ENCODE assay signal across 11 cellular contexts in the genomic region with DNA sequence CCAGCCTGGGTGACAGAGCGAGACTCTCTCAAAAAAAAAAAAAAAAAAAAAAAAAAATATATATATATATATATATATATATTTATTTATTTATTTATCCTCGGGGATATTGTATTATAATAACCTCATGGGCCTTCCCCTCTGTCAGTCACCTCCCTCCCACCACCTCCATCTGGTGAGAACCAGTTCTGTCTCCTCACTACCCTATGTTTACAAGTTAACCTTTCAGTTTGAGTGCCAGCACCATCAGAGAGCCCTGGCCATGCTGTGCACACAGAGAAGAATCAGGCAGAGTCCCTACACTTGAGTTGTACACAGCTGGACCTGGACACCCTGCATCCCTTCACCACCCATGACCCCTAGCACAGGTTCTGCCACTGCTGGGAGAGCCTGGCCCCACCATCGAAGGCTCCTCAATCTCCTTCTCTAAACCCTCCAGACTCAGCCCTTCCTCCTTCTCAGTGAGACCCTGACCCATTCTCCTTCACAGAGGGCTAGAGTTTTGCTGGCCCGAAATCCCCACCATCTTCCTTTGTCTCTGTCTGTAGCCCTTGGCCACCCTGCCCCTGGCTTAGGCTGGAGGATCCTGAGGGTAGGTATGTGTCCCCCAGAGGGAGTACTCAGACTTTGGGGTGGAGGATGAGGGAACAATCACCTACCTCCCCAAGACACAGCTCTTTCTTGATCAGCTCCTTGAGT. TPM values are rescaled to one million over a fixed set of nuclear protein-coding genes. Genes with fewer than 3 reads are reported as not detected.
DNase-seq lines count a peak whose midpoint lies in the region; ATAC-seq and TF ChIP-seq lines count a peak whose summit lies in the region.
"Had no signal": no experiment of that assay in that cellular context is flagged by ENCODE, and none has a peak within 500 bp of the region (broad histone marks: within the 10 kb centered on the region; RNA-seq: fewer than 3 reads in every experiment).

No MANE protein-coding gene starts in this region.

- no peak for TF ChIP-seq CTCF in activated CD8-positive, alpha-beta T cell treated with anti-CD3 and anti-CD28 coated beads for 36 hours (IDR thresholded peaks at IDR 0.05)
- TF ChIP-seq CTCF in upper lobe of right lung (IDR thresholded peaks at IDR 0.05): no peak
- TF ChIP-seq CTCF in prostate gland (IDR thresholded peaks at IDR 0.05): no peak

- peaks cover 72% of the 10 kb centered on the region in 2 donors for H3K4me1 ChIP-seq in naive thymus-derived CD4-positive, alpha-beta T cell (ENCODE audit: control insufficient read depth in 2 of 2, insufficient read depth in 2 of 2, low read length in 2 of 2)
- H3K4me1 ChIP-seq in upper lobe of right lung (peaks cover 35% of the 10 kb centered on the region), prostate gland (replicated peaks) (peaks cover 3% of the 10 kb centered on the region)

- WGBS in prostate gland: 74% methylated on average over 4 of the region's 4 CpGs

- peak overlapping the region; percentile 79 for H3K27ac ChIP-seq in naive thymus-derived CD4-positive, alpha-beta T cell (ENCODE audit: low read depth, low read length)
- H3K27ac ChIP-seq in upper lobe of right lung (no peak overlapping the region), prostate gland (no peak overlapping the region)

- H3K27me3 ChIP-seq in naive thymus-derived CD4-positive, alpha-beta T cell (ENCODE audit: control insufficient read depth in 2 of 2, insufficient read depth in 2 of 2, low read length in 2 of 2): no peaks in the 10 kb centered on the region
- H3K27me3 ChIP-seq in upper lobe of right lung: no peaks in the 10 kb centered on the region
- no peaks in the 10 kb centered on the region for H3K27me3 ChIP-seq in prostate gland (replicated peaks; ENCODE audit: insufficient read depth)

- no peak for ATAC-seq in activated CD8-positive, alpha-beta T cell treated with anti-CD3 and anti-CD28 coated beads for 36 hours
- ATAC-seq in naive thymus-derived CD4-positive, alpha-beta T cell: no peak
- ATAC-seq in upper lobe of right lung: no peak
- ATAC-seq in GM18858 (IDR thresholded peaks at IDR 0.05; ENCODE audit: unreplicated experiment): no peak
- ATAC-seq: GM23338 had no signal

- H3K4me3 Mint-ChIP-seq in activated naive CD4-positive, alpha-beta T cell treated with anti-CD3 and anti-CD28 coated beads, Interleukin-2, amount 50 U/mL, for 24 hours: no peak overlapping the region
- no peak overlapping the region for H3K4me3 Mint-ChIP-seq in activated CD8-positive, alpha-beta T cell treated with anti-CD3 and anti-CD28 coated beads for 36 hours
- H3K4me3 Mint-ChIP-seq in naive thymus-derived CD4-positive, alpha-beta T cell: peak overlapping the region; percentile 61 to 97 (median 79)
- H3K4me3 Mint-ChIP-seq: GM23338 had no signal

- CTCF ChIA-PET in activated CD8-positive, alpha-beta T cell treated with anti-CD3 and anti-CD28 coated beads for 36 hours (lab: Charles Lee): interaction anchor here (0.7 to 3.7 kb wide), 6 partner anchors 11 to 32 kb away, joined by 3 to 14 read pairs (median 4); no protein-coding TSS in a partner anchor
- CTCF ChIA-PET in naive thymus-derived CD4-positive, alpha-beta T cell (lab: Charles Lee): interaction anchor here (0.6 to 3.8 kb wide), 6 partner anchors 7 to 243 kb away, joined by 3 to 14 read pairs (median 6); no protein-coding TSS in a partner anchor

- intact Hi-C loops in activated CD8-positive, alpha-beta T cell treated with anti-CD3 and anti-CD28 coated beads for 36 hours (cut with micrococcal nuclease): no loop called here
- intact Hi-C loops in naive thymus-derived CD4-positive, alpha-beta T cell (cut with micrococcal nuclease): loop anchor here (5.0 to 10.0 kb wide), 3 partner anchors 118 to 455 kb away; a partner anchor contains a TSS
- intact Hi-C loops in upper lobe of right lung (cut with DNase I): no loop called here
- intact Hi-C loops in prostate gland (cut with DNase I): no loop called here

- H3K36me3 ChIP-seq in naive thymus-derived CD4-positive, alpha-beta T cell (ENCODE audit: control insufficient read depth in 2 of 3, insufficient read depth in 3 of 3, low read length in 3 of 3): peaks cover 0 to 15% (median 14%) of the 10 kb centered on the region in 3 experiments
- H3K36me3 ChIP-seq in upper lobe of right lung (peaks cover 3% of the 10 kb centered on the region), prostate gland (no peaks in the 10 kb centered on the region)

- no peak overlapping the region for H3K4me3 ChIP-seq in naive thymus-derived CD4-positive, alpha-beta T cell (ENCODE audit: low read length)
- H3K4me3 ChIP-seq in upper lobe of right lung (no peak overlapping the region), prostate gland (no peak overlapping the region)
- H3K4me3 ChIP-seq: GM23338 had no signal

- no peak for DNase-seq in activated naive CD4-positive, alpha-beta T cell (lab: John Stamatoyannopoulos, UW)
- DNase-seq in activated CD8-positive, alpha-beta T cell treated with anti-CD3 and anti-CD28 coated beads for 36 hours: peak; percentile 54
- DNase-seq in naive thymus-derived CD4-positive, alpha-beta T cell: no peak
- DNase-seq in upper lobe of right lung (peak; percentile 33), NCI-H526 (lab: John Stamatoyannopoulos, UW) (no peak), prostate gland (ENCODE audit: low spot score) (no peak)
- DNase-seq: midbrain had no signal

- H3K27me3 Mint-ChIP-seq in activated naive CD4-positive, alpha-beta T cell treated with anti-CD3 and anti-CD28 coated beads, Interleukin-2, amount 50 U/mL, for 24 hours: no peaks in the 10 kb centered on the region
- H3K27me3 Mint-ChIP-seq in activated CD8-positive, alpha-beta T cell treated with anti-CD3 and anti-CD28 coated beads for 36 hours: no peaks in the 10 kb centered on the region
- no peaks in the 10 kb centered on the region for H3K27me3 Mint-ChIP-seq in naive thymus-derived CD4-positive, alpha-beta T cell

- H3K36me3 Mint-ChIP-seq in activated naive CD4-positive, alpha-beta T cell treated with anti-CD3 and anti-CD28 coated beads, Interleukin-2, amount 50 U/mL, for 24 hours: peaks cover 3% of the 10 kb centered on the region
- H3K36me3 Mint-ChIP-seq in activated CD8-positive, alpha-beta T cell treated with anti-CD3 and anti-CD28 coated beads for 36 hours (ENCODE audit: low read depth): peaks cover 25% of the 10 kb centered on the region
- peaks cover 8 to 43% (median 17%) of the 10 kb centered on the region in 5 donors for H3K36me3 Mint-ChIP-seq in naive thymus-derived CD4-positive, alpha-beta T cell

- POLR2A ChIA-PET in activated CD8-positive, alpha-beta T cell treated with anti-CD3 and anti-CD28 coated beads for 36 hours (lab: Charles Lee): interaction anchor here (0.6 to 1.7 kb wide), 5 partner anchors 27 to 787 kb away, joined by 3 to 4 read pairs (median 3); a partner anchor contains a TSS
- POLR2A ChIA-PET in naive thymus-derived CD4-positive, alpha-beta T cell (lab: Charles Lee): interaction anchor here (1.1 to 9.5 kb wide), 8 partner anchors 5 to 451 kb away, joined by 3 to 268 read pairs (median 10); a partner anchor contains a TSS

- H3K9me3 ChIP-seq in naive thymus-derived CD4-positive, alpha-beta T cell (ENCODE audit: control insufficient read depth in 2 of 3, low read length in 3 of 3): no peaks in the 10 kb centered on the region
- no peaks in the 10 kb centered on the region for H3K9me3 ChIP-seq in upper lobe of right lung
- no peaks in the 10 kb centered on the region for H3K9me3 ChIP-seq in prostate gland

- no peaks in the 10 kb centered on the region for H3K9me3 Mint-ChIP-seq in activated naive CD4-positive, alpha-beta T cell treated with anti-CD3 and anti-CD28 coated beads, Interleukin-2, amount 50 U/mL, for 24 hours
- no peaks in the 10 kb centered on the region for H3K9me3 Mint-ChIP-seq in activated CD8-positive, alpha-beta T cell treated with anti-CD3 and anti-CD28 coated beads for 36 hours
- H3K9me3 Mint-ChIP-seq in naive thymus-derived CD4-positive, alpha-beta T cell: no peaks in the 10 kb centered on the region
- H3K9me3 Mint-ChIP-seq: GM23338 had no signal

- H3K4me1 Mint-ChIP-seq in activated naive CD4-positive, alpha-beta T cell treated with anti-CD3 and anti-CD28 coated beads, Interleukin-2, amount 50 U/mL, for 24 hours: peaks cover 76% of the 10 kb centered on the region
- H3K4me1 Mint-ChIP-seq in activated CD8-positive, alpha-beta T cell treated with anti-CD3 and anti-CD28 coated beads for 36 hours (ENCODE audit: low read depth): peaks cover 76% of the 10 kb centered on the region
- H3K4me1 Mint-ChIP-seq in naive thymus-derived CD4-positive, alpha-beta T cell: peaks cover 62 to 88% (median 83%) of the 10 kb centered on the region in 7 donors

- peak overlapping the region; percentile 52 for H3K27ac Mint-ChIP-seq in activated naive CD4-positive, alpha-beta T cell treated with anti-CD3 and anti-CD28 coated beads, Interleukin-2, amount 50 U/mL, for 24 hours
- H3K27ac Mint-ChIP-seq in activated CD8-positive, alpha-beta T cell treated with anti-CD3 and anti-CD28 coated beads for 36 hours: peak overlapping the region; percentile 91
- H3K27ac Mint-ChIP-seq in naive thymus-derived CD4-positive, alpha-beta T cell: peak overlapping the region; percentile 90 to 99 (median 97)
- H3K27ac Mint-ChIP-seq: GM23338 had no signal

- no peak for TF ChIP-seq POLR2A in prostate gland (IDR thresholded peaks at IDR 0.05)

RNA-seq across cellular contexts. Expression of a gene that starts 1.2 kb away (rescaled TPM):
- 1 to 10 TPM; 1.1 to 1.2 TPM for total RNA-seq in activated CD8-positive, alpha-beta T cell treated with anti-CD3 and anti-CD28 coated beads for 36 hours
- 1 to 10 TPM in 2 of 5 experiments, under 1 TPM in 1, not detected in 2; 0.78 to 2.0 (median 1.2) TPM for total RNA-seq in naive thymus-derived CD4-positive, alpha-beta T cell
- polyA plus RNA-seq in naive thymus-derived CD4-positive, alpha-beta T cell: 1 to 10 TPM in 1 of 2 donors, under 1 TPM in 1; 0.91 to 1.5 TPM
- total RNA-seq in upper lobe of right lung (not detected), prostate gland (not detected)
- total RNA-seq: fibroblast of lung, GM23338 had no signal

RNA-seq across cellular contexts. Expression of a gene that starts 3.8 kb away (rescaled TPM):
- 100 to 1,000 TPM; 200 to 211 TPM for total RNA-seq in activated CD8-positive, alpha-beta T cell treated with anti-CD3 and anti-CD28 coated beads for 36 hours
- total RNA-seq in naive thymus-derived CD4-positive, alpha-beta T cell: 100 to 1,000 TPM; 178 to 433 (median 201) TPM
- 100 to 1,000 TPM; 424 to 568 TPM for polyA plus RNA-seq in naive thymus-derived CD4-positive, alpha-beta T cell
- total RNA-seq in upper lobe of right lung (1,046 TPM), prostate gland (100 to 1,000 TPM; 184 to 279 TPM)

RNA-seq across cellular contexts. Expression of a gene that starts 6.1 kb away (rescaled TPM):
- 100 to 1,000 TPM; 109 to 118 TPM for total RNA-seq in activated CD8-positive, alpha-beta T cell treated with anti-CD3 and anti-CD28 coated beads for 36 hours
- total RNA-seq in naive thymus-derived CD4-positive, alpha-beta T cell: 100 to 1,000 TPM in 3 of 5 experiments, 10 to 100 TPM in 2; 54.0 to 766 (median 204) TPM
- 100 to 1,000 TPM; 259 to 359 TPM for polyA plus RNA-seq in naive thymus-derived CD4-positive, alpha-beta T cell
- total RNA-seq in upper lobe of right lung (377 TPM), prostate gland (10 to 100 TPM; 56.3 to 71.3 TPM)

RNA-seq across cellular contexts. Expression of a gene that starts 9.5 kb away (rescaled TPM):
- not detected for total RNA-seq in activated CD8-positive, alpha-beta T cell treated with anti-CD3 and anti-CD28 coated beads for 36 hours
- not detected for total RNA-seq in naive thymus-derived CD4-positive, alpha-beta T cell
- not detected for polyA plus RNA-seq in naive thymus-derived CD4-positive, alpha-beta T cell
- 1.3 TPM for total RNA-seq in upper lobe of right lung
- under 1 TPM in 1 of 2 donors, not detected in 1; 0.46 TPM for total RNA-seq in prostate gland
- total RNA-seq: GM23338 had no signal
- polyA plus RNA-seq: GM23338 had no signal

RNA-seq across cellular contexts. Expression of a gene that starts 26.1 kb away (rescaled TPM):
- under 1 TPM in 1 of 2 experiments, not detected in 1; 0.50 TPM for total RNA-seq in activated CD8-positive, alpha-beta T cell treated with anti-CD3 and anti-CD28 coated beads for 36 hours
- 1 to 10 TPM in 1 of 5 experiments, not detected in 4; 1.1 TPM for total RNA-seq in naive thymus-derived CD4-positive, alpha-beta T cell
- polyA plus RNA-seq in naive thymus-derived CD4-positive, alpha-beta T cell: not detected
- total RNA-seq in upper lobe of right lung (5.6 TPM), prostate gland (10 to 100 TPM; 14.1 to 22.6 TPM)

Comparison
In these comparisons a context has a peak if more than half of its experiments do, and no peak if none do; other contexts are left out.
1. H3K4me3 Mint-ChIP-seq: peak in naive thymus-derived CD4-positive, alpha-beta T cell (10 of 10); none in activated naive CD4-positive, alpha-beta T cell treated with anti-CD3 and anti-CD28 coated beads, Interleukin-2, amount 50 U/mL, for 24 hours (single experiment) and activated CD8-positive, alpha-beta T cell treated with anti-CD3 and anti-CD28 coated beads for 36 hours (single experiment).
2. DNase-seq: peak in activated CD8-positive, alpha-beta T cell treated with anti-CD3 and anti-CD28 coated beads for 36 hours (single experiment) and upper lobe of right lung (single experiment); none in activated naive CD4-positive, alpha-beta T cell (0 of 4), naive thymus-derived CD4-positive, alpha-beta T cell (0 of 9), NCI-H526 (0 of 2) and prostate gland (single experiment).
3. intact Hi-C loops: an anchor here in naive thymus-derived CD4-positive, alpha-beta T cell (5.0 to 10.0 kb wide); none called in activated CD8-positive, alpha-beta T cell treated with anti-CD3 and anti-CD28 coated beads for 36 hours, upper lobe of right lung and prostate gland.
4. Peak in every context shown above with its lines, with median percentiles within 50 percentile points of each other: H3K27ac Mint-ChIP-seq.